ENCODE assay signal across 10 cellular contexts in genomic region chrX:46710927-46711623, GRCh38. TPM values are rescaled to one million over a fixed set of nuclear protein-coding genes. Genes with fewer than 3 reads are reported as not detected.
DNase-seq lines count a peak whose midpoint lies in the region; ATAC-seq and TF ChIP-seq lines count a peak whose summit lies in the region.
"Had no signal": no experiment of that assay in that cellular context is flagged by ENCODE, and none has a peak within 500 bp of the region (broad histone marks: within the 10 kb centered on the region; RNA-seq: fewer than 3 reads in every experiment).

No MANE protein-coding gene starts in this region.

- BruUV-seq in MCF 10A (replicated peaks; lab: Mats Ljungman, UMichigan): no TSS peak

- no peak for DNase-seq in breast epithelium (ENCODE audit: low spot score in 2 of 2)
- no peak for DNase-seq in MCF 10A (ENCODE audit: unreplicated experiment)
- peak; percentile 64 for DNase-seq in NAMALWA (ENCODE audit: low spot score)
- DNase-seq in WTC11 (ENCODE audit: low spot score): peak; percentile 11
- DNase-seq in Peyer's patch: no peak
- no peak for DNase-seq in transverse colon
- DNase-seq in T-helper 9 cell: no peak
- no peak for DNase-seq in HCEC 1CT
- DNase-seq: activated CD4-positive, CD25-positive, alpha-beta regulatory T cell treated with anti-CD3 and anti-CD28 coated beads, Interleukin-2, amount 50 U/mL, for 72 hours had no signal

- H3K4me3 ChIP-seq in breast epithelium: no peak overlapping the region
- no peak overlapping the region for H3K4me3 ChIP-seq in Peyer's patch
- no peak overlapping the region for H3K4me3 ChIP-seq in transverse colon

- TF ChIP-seq POLR2A in breast epithelium (IDR thresholded peaks at IDR 0.05): no peak
- TF ChIP-seq POLR2A in Peyer's patch (IDR thresholded peaks at IDR 0.05): no peak
- TF ChIP-seq POLR2A in transverse colon (IDR thresholded peaks at IDR 0.05): no peak

- no peak overlapping the region for H3K4me3 Mint-ChIP-seq in MCF 10A (ENCODE audit: unreplicated experiment)
- H3K4me3 Mint-ChIP-seq in WTC11: no peak overlapping the region

- H3K27ac Mint-ChIP-seq in MCF 10A (ENCODE audit: low read depth, unreplicated experiment): no peak overlapping the region
- peak overlapping the region; percentile 41; the same call in 1 of the 2 replicates for H3K27ac Mint-ChIP-seq in WTC11

- peaks cover 0 to 23% of the 10 kb centered on the region in 2 donors for H3K27me3 ChIP-seq in breast epithelium
- no peaks in the 10 kb centered on the region for H3K27me3 ChIP-seq in Peyer's patch
- H3K27me3 ChIP-seq in transverse colon: no peaks in the 10 kb centered on the region
- H3K27me3 ChIP-seq: neutrophil had no signal

- peaks cover 7% of the 10 kb centered on the region for H3K4me1 Mint-ChIP-seq in MCF 10A (ENCODE audit: insufficient read depth, unreplicated experiment)
- peaks cover 36% of the 10 kb centered on the region for H3K4me1 Mint-ChIP-seq in WTC11

- peak overlapping the region; percentile 31 to 50 for H3K27ac ChIP-seq in breast epithelium
- H3K27ac ChIP-seq in Peyer's patch: no peak overlapping the region
- H3K27ac ChIP-seq in transverse colon: no peak overlapping the region
- H3K27ac ChIP-seq: neutrophil had no signal

- WGBS in transverse colon (ENCODE audit: low coverage in 1 of 2), 2 donors: 66 to 100% methylated on average over 1 to 8 of the region's 8 CpGs

- H3K9me3 Mint-ChIP-seq in MCF 10A (ENCODE audit: unreplicated experiment) (no peaks in the 10 kb centered on the region), WTC11 (no peaks in the 10 kb centered on the region)

- H3K27me3 Mint-ChIP-seq in MCF 10A (ENCODE audit: insufficient read depth, unreplicated experiment): peaks cover 57% of the 10 kb centered on the region
- no peaks in the 10 kb centered on the region for H3K27me3 Mint-ChIP-seq in WTC11 (ENCODE audit: low read depth)

- CTCF ChIA-PET in MCF 10A (lab: Yijun Ruan, JAX): interaction anchor here (0.6 to 0.7 kb wide), 2 partner anchors 25 to 46 kb away, joined by 3 to 4 read pairs; no protein-coding TSS in a partner anchor
- CTCF ChIA-PET in WTC11 (lab: Charles Lee): no interaction called here

- in situ Hi-C loops in transverse colon (cut with MboI; ENCODE audit: low pct_ligation_motif_present in 1 of 4, low pct_unique_long_range_greater_than_20kb in 1 of 4, low sequenced_read_pairs in 3 of 4): no loop called here

- no peaks in the 10 kb centered on the region for H3K36me3 Mint-ChIP-seq in MCF 10A (ENCODE audit: insufficient read depth, unreplicated experiment)
- no peaks in the 10 kb centered on the region for H3K36me3 Mint-ChIP-seq in WTC11

- ATAC-seq in WTC11: no peak

- intact Hi-C loops in breast epithelium (cut with DNase I; ENCODE audit: low total_unique reads): no loop called here
- intact Hi-C loops in MCF 10A (cut with micrococcal nuclease): no loop called here
- intact Hi-C loops in transverse colon (cut with DNase I; ENCODE audit: low total_unique reads): no loop called here

- H3K4me1 ChIP-seq in breast epithelium (no peaks in the 10 kb centered on the region), Peyer's patch (peaks cover 0 to 4% (median 0%) of the 10 kb centered on the region in 4 donors), transverse colon (no peaks in the 10 kb centered on the region)

- no peak for TF ChIP-seq CTCF in breast epithelium (IDR thresholded peaks at IDR 0.05)
- no peak for TF ChIP-seq CTCF in MCF 10A (IDR thresholded peaks at IDR 0.05; ENCODE audit: unreplicated experiment)
- TF ChIP-seq CTCF in WTC11 (IDR thresholded peaks at IDR 0.05): no peak
- TF ChIP-seq CTCF in Peyer's patch (IDR thresholded peaks at IDR 0.05): no peak
- TF ChIP-seq CTCF in transverse colon (IDR thresholded peaks at IDR 0.05): no peak

- POLR2A ChIA-PET in MCF 10A (lab: Yijun Ruan, JAX) (interaction anchor here (1.2 kb wide), 1 partner anchor 47 kb away, joined by 3 read pairs; no protein-coding TSS in a partner anchor), WTC11 (lab: Charles Lee) (no interaction called here)

- H3K9me3 ChIP-seq in breast epithelium (no peaks in the 10 kb centered on the region), Peyer's patch (no peaks in the 10 kb centered on the region), transverse colon (no peaks in the 10 kb centered on the region)
- H3K9me3 ChIP-seq: neutrophil had no signal

- H3K36me3 ChIP-seq in breast epithelium: no peaks in the 10 kb centered on the region
- no peaks in the 10 kb centered on the region for H3K36me3 ChIP-seq in Peyer's patch
- H3K36me3 ChIP-seq in transverse colon: no peaks in the 10 kb centered on the region
- H3K36me3 ChIP-seq: neutrophil had no signal

- no peak for TF ChIP-seq EP300 in transverse colon (IDR thresholded peaks at IDR 0.05; ENCODE audit: low read depth)

TF ChIP-seq in WTC11, 78 proteins besides CTCF, POLR2A, EP300 and RAD21:
- TF ChIP-seq MYBL2 (CRISPR knock-in tag; IDR thresholded peaks at IDR 0.05) (no peak), ZNF416 (CRISPR knock-in tag; IDR thresholded peaks at IDR 0.05) (no peak)

RNA-seq across cellular contexts. Expression of gene SLC9A7, which starts 47.8 kb away (rescaled TPM):
- 10 to 100 TPM in 2 of 3 donors, 1 to 10 TPM in 1; 1.6 to 28.1 (median 12.8) TPM for total RNA-seq in breast epithelium
- 28.3 and 29.3 TPM in 2 replicates for total RNA-seq in MCF 10A (2022)
- total RNA-seq in WTC11 (2021): 16.2 to 18.4 TPM (median 18.0 TPM) in 3 replicates
- 1 to 10 TPM in 3 of 4 donors, under 1 TPM in 1; 0.35 to 9.1 (median 2.2) TPM for total RNA-seq in Peyer's patch
- 10 to 100 TPM in 1 of 4 donors, 1 to 10 TPM in 2, under 1 TPM in 1; 0.82 to 29.2 (median 2.3) TPM for total RNA-seq in transverse colon

Comparison
In these comparisons a context has a peak if more than half of its experiments do, and no peak if none do; other contexts are left out.
1. DNase-seq: peak in NAMALWA (single experiment) and WTC11 (single experiment); none in breast epithelium (0 of 2), MCF 10A (single experiment), Peyer's patch (0 of 3), transverse colon (single experiment), T-helper 9 cell (single experiment) and HCEC 1CT (single experiment).
2. H3K27ac ChIP-seq: peak in breast epithelium (2 of 2); none in Peyer's patch (0 of 4) and transverse colon (0 of 4).